ENCODE assay signal across 15 cellular contexts in genomic region chr12:42696424-42697149, GRCh38.
DNase-seq lines count a peak whose midpoint lies in the region; ATAC-seq and TF ChIP-seq lines count a peak whose summit lies in the region.
"Had no signal": no experiment of that assay in that cellular context is flagged by ENCODE, and none has a peak within 500 bp of the region (broad histone marks: within the 10 kb centered on the region; RNA-seq: fewer than 3 reads in every experiment).

No MANE protein-coding gene starts in this region.

- no peak overlapping the region for H3K27ac Mint-ChIP-seq in activated T-helper 2 cell treated with anti-CD3 and anti-CD28 coated beads, Interferon-gamma antibody, Interleukin-2, Interleukin-4, amounts not matched to agents 10 μg/mL and 5 μg/mL and 100 μg/mL, durations not matched to agents 14 hours and 24 hours and 36 hours
- H3K27ac Mint-ChIP-seq: naive B cell had no signal

- ATAC-seq in gastroesophageal sphincter (peak; percentile 77), gastrocnemius medialis (peak; percentile 67 to 69), HG02588 (IDR thresholded peaks at IDR 0.05; ENCODE audit: unreplicated experiment) (no peak), HG03432 (IDR thresholded peaks at IDR 0.05; ENCODE audit: unreplicated experiment) (no peak)

- no peak overlapping the region for H3K4me3 ChIP-seq in gastroesophageal sphincter
- H3K4me3 ChIP-seq in gastrocnemius medialis = no peak overlapping the region
- H3K4me3 ChIP-seq: BLaER1 treated with 17β-estradiol and CSF1 and Interleukin-3, amounts not matched to agents 10 nM and 100 nM; cardiac muscle cell had no signal

- 42 to 54% methylated on average over 9 to 10 of the region's 10 CpGs for WGBS in gastroesophageal sphincter (ENCODE audit: low coverage in 1 of 2), 2 donors

- TF ChIP-seq POLR2A in gastroesophageal sphincter (IDR thresholded peaks at IDR 0.05) (no peak), gastrocnemius medialis (IDR thresholded peaks at IDR 0.05) (no peak)

- H3K27me3 Mint-ChIP-seq in activated T-helper 2 cell treated with anti-CD3 and anti-CD28 coated beads, Interferon-gamma antibody, Interleukin-2, Interleukin-4, amounts not matched to agents 10 μg/mL and 5 μg/mL and 100 μg/mL, durations not matched to agents 14 hours and 24 hours and 36 hours (ENCODE audit: low read depth) = no peaks in the 10 kb centered on the region

- H3K4me1 Mint-ChIP-seq in activated T-helper 2 cell treated with anti-CD3 and anti-CD28 coated beads, Interferon-gamma antibody, Interleukin-2, Interleukin-4, amounts not matched to agents 10 μg/mL and 5 μg/mL and 100 μg/mL, durations not matched to agents 14 hours and 24 hours and 36 hours (ENCODE audit: low read depth) = no peaks in the 10 kb centered on the region

- H3K9me3 ChIP-seq in gastroesophageal sphincter (no peaks in the 10 kb centered on the region), gastrocnemius medialis (no peaks in the 10 kb centered on the region)

- DNase-seq in CMK (ENCODE audit: low read depth) = peak; percentile 36
- DNase-seq in SIG-M5 treated with dmso at 0.1 percent for 504 hours (lab: John Stamatoyannopoulos, UW; ENCODE audit: unreplicated experiment) = peak; percentile 93
- peak; percentile 59 to 82 for DNase-seq in gastrocnemius medialis
- DNase-seq in activated T-helper 2 cell treated with anti-CD3 and anti-CD28 coated beads, Interferon-gamma antibody, Interleukin-2, Interleukin-4, amounts not matched to agents 10 μg/mL and 5 μg/mL and 100 μg/mL, durations not matched to agents 14 hours and 24 hours and 36 hours (ENCODE audit: low spot score) = no peak
- DNase-seq in DMS53 (lab: John Stamatoyannopoulos, UW) = no peak
- DNase-seq: hippocampal formation; naive B cell; NCI-H510A; stimulated activated CD4-positive, alpha-beta T cell treated with anti-CD3 and anti-CD28 coated beads, Interleukin-4, amount 100 ng/mL, for 24 hours; T-helper 2 cell had no signal

- H3K27me3 ChIP-seq in gastroesophageal sphincter (no peaks in the 10 kb centered on the region), gastrocnemius medialis (no peaks in the 10 kb centered on the region)
- H3K27me3 ChIP-seq: BLaER1 treated with 17β-estradiol and CSF1 and Interleukin-3, amounts not matched to agents 10 nM and 100 nM; cardiac muscle cell had no signal

- intact Hi-C loops in gastrocnemius medialis (cut with DNase I; ENCODE audit: low total_unique reads) = no loop called here
- intact Hi-C loops in activated T-helper 2 cell treated with anti-CD3 and anti-CD28 coated beads, Interferon-gamma antibody, Interleukin-2, Interleukin-4, amounts not matched to agents 10 μg/mL and 5 μg/mL and 100 μg/mL, durations not matched to agents 14 hours and 24 hours and 36 hours (cut with micrococcal nuclease) = no loop called here

- H3K36me3 ChIP-seq in gastroesophageal sphincter = no peaks in the 10 kb centered on the region
- no peaks in the 10 kb centered on the region for H3K36me3 ChIP-seq in gastrocnemius medialis
- H3K36me3 ChIP-seq: BLaER1 treated with 17β-estradiol and CSF1 and Interleukin-3, amounts not matched to agents 10 nM and 100 nM; cardiac muscle cell had no signal

- H3K36me3 Mint-ChIP-seq in activated T-helper 2 cell treated with anti-CD3 and anti-CD28 coated beads, Interferon-gamma antibody, Interleukin-2, Interleukin-4, amounts not matched to agents 10 μg/mL and 5 μg/mL and 100 μg/mL, durations not matched to agents 14 hours and 24 hours and 36 hours (ENCODE audit: low read depth) = no peaks in the 10 kb centered on the region
- H3K36me3 Mint-ChIP-seq: naive B cell had no signal

- no peak for TF ChIP-seq EP300 in gastroesophageal sphincter (IDR thresholded peaks at IDR 0.05)

- peaks cover 10% of the 10 kb centered on the region for H3K9me3 Mint-ChIP-seq in activated T-helper 2 cell treated with anti-CD3 and anti-CD28 coated beads, Interferon-gamma antibody, Interleukin-2, Interleukin-4, amounts not matched to agents 10 μg/mL and 5 μg/mL and 100 μg/mL, durations not matched to agents 14 hours and 24 hours and 36 hours

- TF ChIP-seq CTCF in gastroesophageal sphincter (IDR thresholded peaks at IDR 0.05) (no peak), gastrocnemius medialis (IDR thresholded peaks at IDR 0.05 in 4 of 5, conservative IDR thresholded peaks at IDR 0.05 in 1 of 5) (no peak)

- H3K4me3 Mint-ChIP-seq in activated T-helper 2 cell treated with anti-CD3 and anti-CD28 coated beads, Interferon-gamma antibody, Interleukin-2, Interleukin-4, amounts not matched to agents 10 μg/mL and 5 μg/mL and 100 μg/mL, durations not matched to agents 14 hours and 24 hours and 36 hours (ENCODE audit: low read depth) = no peak overlapping the region
- H3K4me3 Mint-ChIP-seq: naive B cell had no signal

- H3K27ac ChIP-seq in gastroesophageal sphincter = peak overlapping the region in 3 of 4 donors; percentile 21 to 46 (median 42)
- peak overlapping the region in 3 of 4 donors; percentile 32 to 58 (median 48) for H3K27ac ChIP-seq in gastrocnemius medialis
- H3K27ac ChIP-seq: cardiac muscle cell had no signal

- in situ Hi-C loops in gastrocnemius medialis (cut with MboI; ENCODE audit: low sequenced_read_pairs in 4 of 4) = no loop called here

- H3K4me1 ChIP-seq in gastroesophageal sphincter (no peaks in the 10 kb centered on the region), gastrocnemius medialis (no peaks in the 10 kb centered on the region)

Comparison
In these comparisons a context has a peak if more than half of its experiments do, and no peak if none do; other contexts are left out.
1. DNase-seq: peak in CMK (single experiment), SIG-M5 treated with dmso at 0.1 percent for 504 hours (single experiment) and gastrocnemius medialis (2 of 2); none in activated T-helper 2 cell treated with anti-CD3 and anti-CD28 coated beads, Interferon-gamma antibody, Interleukin-2, Interleukin-4, amounts not matched to agents 10 μg/mL and 5 μg/mL and 100 μg/mL, durations not matched to agents 14 hours and 24 hours and 36 hours (single experiment) and DMS53 (single experiment).
2. ATAC-seq: peak in gastroesophageal sphincter (single experiment) and gastrocnemius medialis (2 of 2); none in HG02588 (single experiment) and HG03432 (single experiment).